Comparison of ENCODE assay signal across 12 cellular contexts in genomic region chrX:9534686-9535085, GRCh38.
DNase-seq lines count a peak whose midpoint lies in the region; TF ChIP-seq lines count a peak whose summit lies in the region.
"Had no signal": no experiment of that assay in that cellular context is flagged by ENCODE, and none has a peak within 500 bp of the region (broad histone marks: within the 10 kb centered on the region; RNA-seq: fewer than 3 reads in every experiment).

No MANE protein-coding gene starts in this region.

- H3K36me3 ChIP-seq in fibroblast of lung (ENCODE audit: control insufficient read depth, insufficient read depth, low read length) (no peaks in the 10 kb centered on the region), sigmoid colon (no peaks in the 10 kb centered on the region)
- H3K36me3 ChIP-seq: WERI-Rb-1 had no signal

- H3K4me2 ChIP-seq in fibroblast of lung (ENCODE audit: extremely low read depth, insufficient read depth, low read length) = peak overlapping the region; percentile 13

- peaks cover 12% of the 10 kb centered on the region for H3K4me1 ChIP-seq in fibroblast of lung (ENCODE audit: control insufficient read depth, extremely low read depth, insufficient read depth, low read length)
- peaks cover 0 to 48% (median 22%) of the 10 kb centered on the region in 4 donors for H3K4me1 ChIP-seq in sigmoid colon

- H3K9me3 ChIP-seq in fibroblast of lung (ENCODE audit: control insufficient read depth, insufficient read depth, low read depth, low read length) (no peaks in the 10 kb centered on the region), sigmoid colon (no peaks in the 10 kb centered on the region)
- H3K9me3 ChIP-seq: spleen had no signal

- H3K27ac ChIP-seq in fibroblast of lung (ENCODE audit: insufficient read depth, low read length) (peak overlapping the region; percentile 57), sigmoid colon (peak overlapping the region in 3 of 4 donors; percentile 54 to 63 (median 60))
- H3K27ac ChIP-seq: 22Rv1, spleen, WERI-Rb-1 had no signal

- no peak for TF ChIP-seq EP300 in sigmoid colon (IDR thresholded peaks at IDR 0.05)

- TF ChIP-seq POLR2A in sigmoid colon (IDR thresholded peaks at IDR 0.05) = no peak

- H3K79me2 ChIP-seq in fibroblast of lung (ENCODE audit: control insufficient read depth, insufficient read depth, low read length) = peaks cover 21% of the 10 kb centered on the region

- no peaks in the 10 kb centered on the region for H4K20me1 ChIP-seq in fibroblast of lung (ENCODE audit: control insufficient read depth, extremely low read depth, insufficient read depth, low read length)

- DNase-seq in DMS79 treated with DMSO at 0.1 percent for 48 hours (lab: John Stamatoyannopoulos, UW) (peak; percentile 6), DMS79 (lab: John Stamatoyannopoulos, UW) (no peak), RPMI7951 (ENCODE audit: low read depth) (peak; percentile 55), fibroblast of lung (ENCODE audit: low read depth in 2 of 2) (peak; percentile 43 to 63), sigmoid colon (no peak), SW 1271 (lab: John Stamatoyannopoulos, UW) (no peak), HK-2 (ENCODE audit: unreplicated experiment) (no peak), NCI-H446 treated with DMSO at 0.1 percent for 48 hours (lab: John Stamatoyannopoulos, UW) (no peak)
- DNase-seq: NCI-H2171, spleen, WERI-Rb-1 had no signal

- no peak overlapping the region for H2AFZ ChIP-seq in fibroblast of lung (ENCODE audit: low read length)

- H3K4me3 ChIP-seq in fibroblast of lung (replicated peaks in 1 of 4; ENCODE audit: control extremely low read depth in 1 of 4, insufficient read depth in 1 of 4, low read depth in 3 of 4, low read length in 4 of 4) (no peak overlapping the region), sigmoid colon (no peak overlapping the region)
- H3K4me3 ChIP-seq: spleen had no signal

- intact Hi-C loops in sigmoid colon (cut with DNase I) = loop anchor here (5.0 to 10.0 kb wide), 3 partner anchors 67 to 148 kb away; partner anchors contain the start of gene TBL1X

- H3K27me3 ChIP-seq in fibroblast of lung (ENCODE audit: control insufficient read depth, insufficient read depth, low read length) (no peaks in the 10 kb centered on the region), sigmoid colon (no peaks in the 10 kb centered on the region)

- no peak overlapping the region for H3K9ac ChIP-seq in fibroblast of lung (ENCODE audit: insufficient read depth, low read length)

- WGBS in sigmoid colon, 2 donors = 68 to 71% methylated on average over 3 of the region's 3 CpGs

- no peak for TF ChIP-seq CTCF in fibroblast of lung (conservative IDR thresholded peaks at IDR 0.05 in 1 of 2, IDR thresholded peaks at IDR 0.05 in 1 of 2; ENCODE audit: low read depth in 1 of 2, low read length in 2 of 2)
- TF ChIP-seq CTCF in sigmoid colon (IDR thresholded peaks at IDR 0.05) = no peak

Comparison
In these comparisons a context has a peak if more than half of its experiments do, and no peak if none do; other contexts are left out.
1. DNase-seq: peak in DMS79 treated with DMSO at 0.1 percent for 48 hours (single experiment), RPMI7951 (single experiment) and fibroblast of lung (2 of 2); none in DMS79 (single experiment), sigmoid colon (single experiment), SW 1271 (0 of 2), HK-2 (single experiment) and NCI-H446 treated with DMSO at 0.1 percent for 48 hours (single experiment).